ENCODE assay signal across 9 cellular contexts in the genomic region with DNA sequence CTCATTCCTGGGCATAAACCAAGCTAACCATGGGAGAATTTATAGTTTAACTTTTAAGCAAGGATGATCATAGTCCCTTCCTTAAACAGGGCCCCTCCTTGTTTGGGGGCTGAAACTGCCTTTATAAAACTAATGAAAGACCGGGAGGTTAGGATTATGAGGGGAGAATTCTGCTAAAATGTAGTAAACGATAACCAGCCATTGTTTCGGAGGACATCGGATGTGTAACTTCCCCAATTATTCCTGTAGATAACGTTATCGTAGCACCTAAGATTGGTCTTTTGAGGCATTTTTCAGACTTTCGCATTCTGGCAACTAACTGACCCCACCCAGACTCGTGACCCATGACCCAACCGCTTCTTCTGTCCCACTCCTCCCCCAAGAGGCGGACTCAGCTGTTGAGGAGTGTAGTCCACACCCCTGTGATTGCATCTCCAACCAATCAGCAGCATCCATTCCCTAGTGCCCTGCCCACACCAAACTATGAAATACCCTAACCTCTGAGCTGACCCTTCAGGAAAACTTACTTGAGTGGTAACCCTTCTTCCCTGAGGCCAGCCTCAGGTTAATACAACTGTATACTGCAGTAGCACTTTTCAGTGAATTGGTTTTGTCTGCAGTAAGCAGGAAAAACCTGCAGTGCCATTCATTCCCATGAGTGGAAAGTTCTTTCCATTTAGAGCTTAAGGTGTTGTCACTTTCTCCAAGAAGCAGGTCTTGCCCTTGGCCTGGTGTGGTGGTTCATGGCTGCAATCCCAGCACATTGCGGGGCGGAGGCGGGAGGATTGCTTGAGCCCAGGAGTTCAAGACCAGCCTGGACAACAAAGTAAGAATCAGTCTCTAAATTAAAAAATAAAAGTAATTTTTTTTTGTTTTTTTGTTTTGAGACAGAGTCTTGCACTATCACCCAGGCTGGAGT. TPM values are rescaled to one million over a fixed set of nuclear protein-coding genes. Genes with fewer than 3 reads are reported as not detected.
DNase-seq lines count a peak whose midpoint lies in the region; FAIRE-seq and TF ChIP-seq lines count a peak whose summit lies in the region.
"Had no signal": no experiment of that assay in that cellular context is flagged by ENCODE, and none has a peak within 500 bp of the region (broad histone marks: within the 10 kb centered on the region; RNA-seq: fewer than 3 reads in every experiment).

No MANE protein-coding gene starts in this region.

- H3K9me3 ChIP-seq in GM23248 (ENCODE audit: low read depth) (no peaks in the 10 kb centered on the region), Loucy (ENCODE audit: insufficient read depth, low read depth, low read length) (no peaks in the 10 kb centered on the region), breast epithelium (no peaks in the 10 kb centered on the region), smooth muscle cell (replicated peaks; ENCODE audit: low read depth) (no peaks in the 10 kb centered on the region)

- H3K36me3 ChIP-seq in GM23248 (ENCODE audit: low read depth) (peaks cover 13% of the 10 kb centered on the region; the same call in 1 of the 2 replicates), Loucy (ENCODE audit: insufficient read depth, low read length) (peaks cover 12% of the 10 kb centered on the region; the same call in 1 of the 2 replicates), breast epithelium (no peaks in the 10 kb centered on the region), smooth muscle cell (ENCODE audit: low read depth) (no peaks in the 10 kb centered on the region)

- peaks cover 41% of the 10 kb centered on the region for H3F3A ChIP-seq in GM23248 (ENCODE audit: insufficient read depth)
- peaks cover 10% of the 10 kb centered on the region; the same call in 1 of the 2 replicates for H3F3A ChIP-seq in Loucy (ENCODE audit: low read depth)
- peaks cover 26% of the 10 kb centered on the region for H3F3A ChIP-seq in smooth muscle cell (ENCODE audit: low read depth)

- H3K27ac ChIP-seq in GM23248 (peak overlapping the region; percentile 90), breast epithelium (peak overlapping the region; percentile 97), smooth muscle cell (ENCODE audit: low read depth) (peak overlapping the region; percentile 90)

- peak; percentile 92 for DNase-seq in GM23248
- peak in 4 of 5 experiments; percentile 9 to 91 (median 28) for DNase-seq in T-helper 2 cell
- peak; percentile 61 to 82 for DNase-seq in breast epithelium (ENCODE audit: low spot score in 2 of 2)
- DNase-seq in iPS-NIHi7 (ENCODE audit: extremely low spot score) = peak; percentile 84
- no peak for DNase-seq in smooth muscle cell (lab: John Stamatoyannopoulos, UW; ENCODE audit: unreplicated experiment)
- no peak for DNase-seq in D721Med (ENCODE audit: insufficient read length, low spot score)

- H4K20me1 ChIP-seq in GM23248 (ENCODE audit: insufficient read depth) (no peaks in the 10 kb centered on the region), Loucy (ENCODE audit: insufficient read depth, low read length, poor library complexity, severe bottlenecking) (peaks cover 17% of the 10 kb centered on the region), smooth muscle cell (ENCODE audit: low read depth) (no peaks in the 10 kb centered on the region)

- 22 to 24% methylated on average over 13 of the region's 13 CpGs for WGBS in GM23248 (ENCODE audit: low coverage in 1 of 2, low lambda C conversion rate in 2 of 2, missing lambda C conversion rate in 2 of 2), 2 experiments
- 26% methylated on average over 13 of the region's 13 CpGs for WGBS in smooth muscle cell (ENCODE audit: low lambda C conversion rate)

- H3K9me2 ChIP-seq in GM23248 (ENCODE audit: insufficient read depth) = no peaks in the 10 kb centered on the region
- H3K9me2 ChIP-seq in Loucy (replicated peaks; ENCODE audit: low read depth, low read length) = no peaks in the 10 kb centered on the region

- peak overlapping the region; percentile 95 for H3K4me2 ChIP-seq in GM23248 (ENCODE audit: unreplicated experiment)
- H3K4me2 ChIP-seq in Loucy (ENCODE audit: low read depth, low read length, poor library complexity, severe bottlenecking) = peak overlapping the region; percentile 83
- H3K4me2 ChIP-seq in smooth muscle cell = peak overlapping the region; percentile 96

- H3K9ac ChIP-seq in GM23248 (peak overlapping the region; percentile 96), Loucy (ENCODE audit: low read depth, low read length, poor library complexity, severe bottlenecking) (peak overlapping the region; percentile 92), smooth muscle cell (ENCODE audit: low read depth) (peak overlapping the region; percentile 95)

- H3K27me3 ChIP-seq in GM23248 (replicated peaks; ENCODE audit: insufficient read depth) (no peaks in the 10 kb centered on the region), Loucy (ENCODE audit: insufficient read depth, low read length, poor library complexity, severe bottlenecking) (no peaks in the 10 kb centered on the region), breast epithelium (no peaks in the 10 kb centered on the region), smooth muscle cell (ENCODE audit: low read depth) (no peaks in the 10 kb centered on the region)

- intact Hi-C loops in breast epithelium (cut with DNase I; ENCODE audit: low total_unique reads) = no loop called here

- peaks cover 71% of the 10 kb centered on the region for H3K79me2 ChIP-seq in GM23248 (ENCODE audit: insufficient read depth)
- peaks cover 50% of the 10 kb centered on the region for H3K79me2 ChIP-seq in Loucy (ENCODE audit: insufficient read depth, low read length)
- peaks cover 31% of the 10 kb centered on the region for H3K79me2 ChIP-seq in smooth muscle cell (ENCODE audit: low read depth)

- H3K4me1 ChIP-seq in GM23248 (ENCODE audit: insufficient read depth) = peaks cover 29% of the 10 kb centered on the region
- peaks cover 22% of the 10 kb centered on the region for H3K4me1 ChIP-seq in Loucy (ENCODE audit: insufficient read depth, low read length, poor library complexity, severe bottlenecking)
- H3K4me1 ChIP-seq in breast epithelium = peaks cover 0 to 14% of the 10 kb centered on the region in 2 donors
- H3K4me1 ChIP-seq in smooth muscle cell (ENCODE audit: low read depth) = peaks cover 11% of the 10 kb centered on the region

- H2AFZ ChIP-seq in GM23248 (peak overlapping the region; percentile 77), Loucy (ENCODE audit: low read length) (peak overlapping the region; percentile 72), smooth muscle cell (ENCODE audit: low read depth) (peak overlapping the region; percentile 95)

- H3K4me3 ChIP-seq in GM23248 (peak overlapping the region; percentile 92), Loucy (ENCODE audit: low read length, poor library complexity, severe bottlenecking) (peak overlapping the region; percentile 93), breast epithelium (peak overlapping the region; percentile 90 to 95 (median 94)), smooth muscle cell (peak overlapping the region; percentile 97)

- TF ChIP-seq CTCF in Loucy (conservative IDR thresholded peaks at IDR 0.05; ENCODE audit: low read length) = no peak
- TF ChIP-seq CTCF in breast epithelium (IDR thresholded peaks at IDR 0.05) = no peak
- TF ChIP-seq CTCF in smooth muscle cell (IDR thresholded peaks at IDR 0.05; ENCODE audit: borderline replicate concordance, insufficient read depth, poor library complexity, severe bottlenecking) = no peak
- no peak for TF ChIP-seq CTCF in D721Med (IDR thresholded peaks at IDR 0.05; ENCODE audit: insufficient read depth, missing control alignments)

- TF ChIP-seq POLR2A in breast epithelium (IDR thresholded peaks at IDR 0.05) = no peak

- FAIRE-seq in G401.6 (lab: Jason Lieb, UNC) = peak; percentile 97
- no peak for FAIRE-seq in D721Med (lab: Jason Lieb, UNC)

- in situ Hi-C loops in GM23248 (cut with MboI) = loop anchor here (25.0 kb wide), 1 partner anchor 579 kb away; a partner anchor contains a TSS

RNA-seq across cellular contexts. Expression of a gene that starts 0.8 kb away (rescaled TPM):
- total RNA-seq in GM23248 (2014; rRNA removed; shearing (Covaris generic)) = 31.7 and 50.3 TPM in 2 replicates
- polyA plus RNA-seq in GM23248 (2016; fragmentation: Nextera tagmentation; extraction: Ambion mirVana) (39.9 and 40.5 TPM in 2 replicates), smooth muscle cell (28.1 and 33.9 TPM in 2 replicates)
- total RNA-seq in breast epithelium (10 to 100 TPM; 61.3 to 85.0 (median 83.6) TPM), smooth muscle cell (57.2 and 61.1 TPM in 2 replicates)

RNA-seq across cellular contexts. Expression of a gene that starts 14.1 kb away (rescaled TPM):
- total RNA-seq in GM23248 (2014; rRNA removed; shearing (Covaris generic)) = 138 and 139 TPM in 2 replicates
- polyA plus RNA-seq in GM23248 (2016; fragmentation: Nextera tagmentation; extraction: Ambion mirVana) (86.8 and 113 TPM in 2 replicates), smooth muscle cell (32.3 and 48.8 TPM in 2 replicates)
- total RNA-seq in breast epithelium (100 to 1,000 TPM; 155 to 215 (median 164) TPM), smooth muscle cell (83.7 and 93.6 TPM in 2 replicates)

RNA-seq across cellular contexts. Expression of a gene that starts 39.2 kb away (rescaled TPM):
- 0.25 TPM in 1 of 2 replicates, not detected in the other for total RNA-seq in GM23248 (2014; rRNA removed; shearing (Covaris generic))
- polyA plus RNA-seq in GM23248 (2016; fragmentation: Nextera tagmentation; extraction: Ambion mirVana) = 0.32 and 0.33 TPM in 2 replicates
- total RNA-seq in breast epithelium = not detected
- not detected in 2 replicates for total RNA-seq in smooth muscle cell
- 0.12 TPM in 1 of 2 replicates, not detected in the other for polyA plus RNA-seq in smooth muscle cell
- total RNA-seq: subcutaneous adipose tissue had no signal

Comparison
In these comparisons a context has a peak if more than half of its experiments do, and no peak if none do; other contexts are left out.
1. DNase-seq: peak in GM23248 (single experiment), T-helper 2 cell (4 of 5), breast epithelium (2 of 2) and iPS-NIHi7 (single experiment); none in smooth muscle cell (single experiment) and D721Med (single experiment).
2. Peak in every context shown above with its lines, with median percentiles within 50 percentile points of each other: H2AFZ ChIP-seq, H3K27ac ChIP-seq, H3K4me2 ChIP-seq, H3K4me3 ChIP-seq and H3K9ac ChIP-seq.